In genomic region chr4:186204611-186205144, GRCh38 we compare ENCODE assay signal across 9 cellular contexts. TPM values are rescaled to one million over a fixed set of nuclear protein-coding genes. Genes with fewer than 3 reads are reported as not detected.
A peak's percentile ranks its signal among the peaks of the same experiment; 100 is the strongest.
DNase-seq lines count a peak whose midpoint lies in the region; TF ChIP-seq lines count a peak whose summit lies in the region.
"Had no signal": no experiment of that assay in that cellular context is flagged by ENCODE, and none has a peak within 500 bp of the region (broad histone marks: within the 10 kb centered on the region; RNA-seq: fewer than 3 reads in every experiment).

No MANE protein-coding gene starts in this region.

- H3K9me3 ChIP-seq in hepatocyte (ENCODE audit: low read depth) (no peaks in the 10 kb centered on the region), stomach (peaks cover 0 to 6% (median 0%) of the 10 kb centered on the region in 4 donors)
- H3K9me3 ChIP-seq: gastroesophageal sphincter had no signal

- POLR2A ChIA-PET in activated CD4-positive, alpha-beta T cell treated with anti-CD3 and anti-CD28 coated beads, Interleukin-2, amount 10 ng/mL, durations not matched to agents 7 days and 5 days (lab: Charles Lee), result no interaction called here

- no peak for TF ChIP-seq POLR2A in stomach (IDR thresholded peaks at IDR 0.05)

- H3K9me2 ChIP-seq in hepatocyte (replicated peaks; ENCODE audit: insufficient read depth), result no peaks in the 10 kb centered on the region

- no peak for TF ChIP-seq CTCF in hepatocyte (IDR thresholded peaks at IDR 0.05; ENCODE audit: poor library complexity)
- no peak for TF ChIP-seq CTCF in stomach (IDR thresholded peaks at IDR 0.05)

- CTCF ChIA-PET in activated CD4-positive, alpha-beta T cell treated with anti-CD3 and anti-CD28 coated beads, Interleukin-2, amount 10 ng/mL, durations not matched to agents 7 days and 5 days (lab: Charles Lee), result interaction anchor here (0.9 to 1.2 kb wide), 2 partner anchors 14 to 137 kb away, joined by 3 read pairs; partner anchors contain the start of gene CYP4V2

- no peak overlapping the region for H2AFZ ChIP-seq in hepatocyte

- intact Hi-C loops in stomach (cut with DNase I; ENCODE audit: low total_unique reads), result no loop called here

- WGBS in hepatocyte (ENCODE audit: low lambda C conversion rate, missing lambda C conversion rate), result 86% methylated on average over 13 of the region's 13 CpGs
- 43 to 74% (median 49%) methylated on average over 13 of the region's 13 CpGs for WGBS in stomach, 5 donors

- H3K36me3 ChIP-seq in hepatocyte (replicated peaks; ENCODE audit: insufficient read depth, low read depth), result no peaks in the 10 kb centered on the region
- peaks cover 0 to 24% (median 14%) of the 10 kb centered on the region in 4 donors for H3K36me3 ChIP-seq in stomach

- H3K4me1 ChIP-seq in hepatocyte (ENCODE audit: insufficient read depth), result no peaks in the 10 kb centered on the region
- H3K4me1 ChIP-seq in stomach, result peaks cover 0 to 17% (median 0%) of the 10 kb centered on the region in 4 donors

- peaks cover 13% of the 10 kb centered on the region for H3K36me3 Mint-ChIP-seq in activated CD4-positive, alpha-beta T cell treated with anti-CD3 and anti-CD28 coated beads, Interleukin-2, amount 10 ng/mL, durations not matched to agents 7 days and 5 days (ENCODE audit: low read depth)
- peaks cover 12% of the 10 kb centered on the region for H3K36me3 Mint-ChIP-seq in activated naive CD8-positive, alpha-beta T cell treated with anti-CD3 and anti-CD28 coated beads for 36 hours

- H3K27me3 ChIP-seq in hepatocyte (no peaks in the 10 kb centered on the region), stomach (no peaks in the 10 kb centered on the region)
- H3K27me3 ChIP-seq: gastroesophageal sphincter had no signal

- no peaks in the 10 kb centered on the region for H4K20me1 ChIP-seq in hepatocyte (ENCODE audit: insufficient read depth, poor library complexity, severe bottlenecking)

- H3K27ac ChIP-seq in hepatocyte (peak overlapping the region; percentile 55), stomach (peak overlapping the region in 3 of 5 donors; percentile 71 to 81 (median 75))

- H3K79me2 ChIP-seq in hepatocyte, result no peaks in the 10 kb centered on the region

- peaks cover 9% of the 10 kb centered on the region for H3K9me3 Mint-ChIP-seq in activated CD4-positive, alpha-beta T cell treated with anti-CD3 and anti-CD28 coated beads, Interleukin-2, amount 10 ng/mL, durations not matched to agents 7 days and 5 days
- no peaks in the 10 kb centered on the region for H3K9me3 Mint-ChIP-seq in activated naive CD8-positive, alpha-beta T cell treated with anti-CD3 and anti-CD28 coated beads for 36 hours

- no peak for DNase-seq in activated CD4-positive, alpha-beta T cell treated with anti-CD3 and anti-CD28 coated beads, Interleukin-2, amount 10 ng/mL, durations not matched to agents 7 days and 5 days
- no peak for DNase-seq in activated CD4-positive, alpha-beta T cell treated with anti-CD3 and anti-CD28 coated beads, Interleukin-2, amount 50 U/mL, for 48 hours
- no peak for DNase-seq in activated naive CD8-positive, alpha-beta T cell treated with anti-CD3 and anti-CD28 coated beads for 36 hours
- peak; percentile 44 for DNase-seq in hepatocyte (ENCODE audit: low spot score)
- peak; percentile 39 for DNase-seq in stomach
- DNase-seq in NCI-H2196 (lab: John Stamatoyannopoulos, UW; ENCODE audit: unreplicated experiment), result no peak
- no peak for DNase-seq in NCI-H2227 treated with DMSO at 0.1 percent for 48 hours (lab: John Stamatoyannopoulos, UW)
- DNase-seq in SHP77 treated with DMSO at 0.1 percent for 48 hours (lab: John Stamatoyannopoulos, UW), result no peak

- TF ChIP-seq EP300 in stomach (IDR thresholded peaks at IDR 0.05), result no peak

- H3K27me3 Mint-ChIP-seq in activated CD4-positive, alpha-beta T cell treated with anti-CD3 and anti-CD28 coated beads, Interleukin-2, amount 10 ng/mL, durations not matched to agents 7 days and 5 days, result no peaks in the 10 kb centered on the region
- no peaks in the 10 kb centered on the region for H3K27me3 Mint-ChIP-seq in activated naive CD8-positive, alpha-beta T cell treated with anti-CD3 and anti-CD28 coated beads for 36 hours

- H3K4me3 ChIP-seq in hepatocyte (no peak overlapping the region), stomach (peak overlapping the region in 2 of 4 donors; percentile 23 to 38)

- H3K27ac Mint-ChIP-seq in activated CD4-positive, alpha-beta T cell treated with anti-CD3 and anti-CD28 coated beads, Interleukin-2, amount 10 ng/mL, durations not matched to agents 7 days and 5 days, result peak overlapping the region; percentile 79
- H3K27ac Mint-ChIP-seq in activated naive CD8-positive, alpha-beta T cell treated with anti-CD3 and anti-CD28 coated beads for 36 hours, result peak overlapping the region; percentile 30

- H3K4me3 Mint-ChIP-seq in activated CD4-positive, alpha-beta T cell treated with anti-CD3 and anti-CD28 coated beads, Interleukin-2, amount 10 ng/mL, durations not matched to agents 7 days and 5 days, result peak overlapping the region; percentile 57
- H3K4me3 Mint-ChIP-seq in activated naive CD8-positive, alpha-beta T cell treated with anti-CD3 and anti-CD28 coated beads for 36 hours, result peak overlapping the region; percentile 25

- no peak overlapping the region for H3K4me2 ChIP-seq in hepatocyte

- H3K4me1 Mint-ChIP-seq in activated CD4-positive, alpha-beta T cell treated with anti-CD3 and anti-CD28 coated beads, Interleukin-2, amount 10 ng/mL, durations not matched to agents 7 days and 5 days, result peaks cover 14% of the 10 kb centered on the region
- H3K4me1 Mint-ChIP-seq in activated naive CD8-positive, alpha-beta T cell treated with anti-CD3 and anti-CD28 coated beads for 36 hours, result peaks cover 6% of the 10 kb centered on the region

RNA-seq across cellular contexts. Expression of gene CYP4V2, which starts 13.3 kb away (rescaled TPM):
- 10 to 100 TPM; 16.6 to 16.8 TPM for total RNA-seq in activated CD4-positive, alpha-beta T cell treated with anti-CD3 and anti-CD28 coated beads, Interleukin-2, amount 10 ng/mL, durations not matched to agents 7 days and 5 days
- 1 to 10 TPM; 6.2 to 6.9 TPM for total RNA-seq in activated naive CD8-positive, alpha-beta T cell treated with anti-CD3 and anti-CD28 coated beads for 36 hours
- total RNA-seq in hepatocyte, result 17.5 and 24.6 TPM in 2 replicates
- 8.0 and 12.2 TPM in 2 replicates for polyA plus RNA-seq in hepatocyte
- total RNA-seq in stomach, result 10 to 100 TPM in 4 of 5 donors, 1 to 10 TPM in 1; 7.0 to 33.2 (median 13.6) TPM
- 10 to 100 TPM in 1 of 3 donors, 1 to 10 TPM in 2; 6.0 to 11.5 (median 7.0) TPM for polyA plus RNA-seq in stomach

RNA-seq across cellular contexts. Expression of gene KLKB1, which starts 22.6 kb away (rescaled TPM):
- total RNA-seq in activated CD4-positive, alpha-beta T cell treated with anti-CD3 and anti-CD28 coated beads, Interleukin-2, amount 10 ng/mL, durations not matched to agents 7 days and 5 days, result under 1 TPM; 0.33 to 0.52 TPM
- total RNA-seq in activated naive CD8-positive, alpha-beta T cell treated with anti-CD3 and anti-CD28 coated beads for 36 hours, result not detected
- 16.1 and 20.3 TPM in 2 replicates for total RNA-seq in hepatocyte
- 7.7 and 8.8 TPM in 2 replicates for polyA plus RNA-seq in hepatocyte
- under 1 TPM in 2 of 5 donors, not detected in 3; 0.58 to 0.73 TPM for total RNA-seq in stomach
- polyA plus RNA-seq in stomach, result 1 to 10 TPM in 1 of 3 donors, under 1 TPM in 1, not detected in 1; 0.56 to 1.1 TPM

Comparison
In these comparisons a context has a peak if more than half of its experiments do, and no peak if none do; other contexts are left out.
1. DNase-seq: peak in hepatocyte (single experiment) and stomach (single experiment); none in activated CD4-positive, alpha-beta T cell treated with anti-CD3 and anti-CD28 coated beads, Interleukin-2, amount 10 ng/mL, durations not matched to agents 7 days and 5 days (single experiment), activated CD4-positive, alpha-beta T cell treated with anti-CD3 and anti-CD28 coated beads, Interleukin-2, amount 50 U/mL, for 48 hours (0 of 2), activated naive CD8-positive, alpha-beta T cell treated with anti-CD3 and anti-CD28 coated beads for 36 hours (single experiment), NCI-H2196 (single experiment), NCI-H2227 treated with DMSO at 0.1 percent for 48 hours (single experiment) and SHP77 treated with DMSO at 0.1 percent for 48 hours (single experiment).